ENCODE assay signal across 1 cellular context in the genomic region with DNA sequence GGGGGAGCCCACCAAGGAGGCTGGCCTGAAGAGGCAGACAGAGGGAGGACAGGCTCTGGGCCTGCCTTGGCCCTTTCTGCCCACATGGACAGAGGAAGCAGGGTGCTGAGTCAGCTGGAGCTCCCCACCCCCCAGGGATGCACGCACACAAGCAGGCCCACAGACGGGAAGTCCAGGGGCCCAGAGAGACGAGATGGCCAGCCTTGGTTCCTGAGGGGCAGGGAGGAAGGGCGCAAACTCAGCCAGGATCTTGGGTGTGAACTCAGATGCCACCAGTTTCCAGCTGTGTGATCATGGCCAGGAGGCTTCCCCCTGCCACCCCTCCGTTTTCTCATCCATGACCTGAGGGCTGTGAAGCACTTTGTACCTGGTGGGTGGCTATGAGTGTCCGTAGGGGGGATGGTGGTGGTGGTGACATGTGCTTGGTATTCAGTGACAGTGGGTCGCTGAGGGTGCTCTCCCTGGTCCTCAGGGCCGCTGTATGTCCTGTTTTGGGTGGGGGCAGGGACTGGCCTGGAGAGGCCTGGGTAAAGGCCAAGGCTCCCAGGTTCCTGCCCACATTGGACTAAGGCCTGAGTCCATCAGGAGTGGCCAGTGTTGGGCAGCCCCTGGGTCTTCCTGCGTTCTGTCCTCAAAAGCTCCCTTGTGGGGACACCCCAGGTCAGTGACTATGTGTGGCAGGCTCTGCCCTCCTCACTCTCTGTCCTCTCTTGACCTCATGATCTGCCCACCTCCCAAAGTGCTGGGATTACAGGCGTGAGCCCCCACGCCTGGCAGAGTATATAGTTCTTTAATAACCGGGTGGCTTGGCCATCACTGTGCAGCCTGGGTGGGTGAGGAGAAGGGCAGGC.
TF ChIP-seq lines count a peak whose summit lies in the region.

No MANE protein-coding gene starts in this region.

TF ChIP-seq in HepG2, 621 proteins besides CTCF, POLR2A, EP300 and RAD21 (continues in another document):
- TF ChIP-seq BORCS8-MEF2B (CRISPR knock-in tag; IDR thresholded peaks at IDR 0.05), result 0 out of 2 replicates have a peak, but pooled peaks have one; percentile 17
- TF ChIP-seq ZNF205 (CRISPR knock-in tag; IDR thresholded peaks at IDR 0.05), result no peak
- TF ChIP-seq IKZF4 (CRISPR knock-in tag; IDR thresholded peaks at IDR 0.05; ENCODE audit: borderline replicate concordance, low read depth, not compliant biosample characterization), result no peak
- TF ChIP-seq LCORL (IDR thresholded peaks at IDR 0.05), result no peak
- peak; percentile 56 for TF ChIP-seq LCORL (CRISPR knock-in tag; IDR thresholded peaks at IDR 0.05)
- no peak for TF ChIP-seq ZNF562 (CRISPR knock-in tag; IDR thresholded peaks at IDR 0.05; ENCODE audit: borderline replicate concordance)
- TF ChIP-seq DMTF1 (CRISPR knock-in tag; IDR thresholded peaks at IDR 0.05), result no peak
- TF ChIP-seq ZNF460 (CRISPR knock-in tag; IDR thresholded peaks at IDR 0.05; ENCODE audit: borderline replicate concordance), result 0 out of 2 replicates have a peak, but pooled peaks have one; percentile 28
- TF ChIP-seq NFYB (CRISPR knock-in tag; IDR thresholded peaks at IDR 0.05), result no peak
- no peak for TF ChIP-seq FOXJ3 (CRISPR knock-in tag; IDR thresholded peaks at IDR 0.05; ENCODE audit: borderline replicate concordance)
- TF ChIP-seq HNF1B (CRISPR knock-in tag; IDR thresholded peaks at IDR 0.05), result no peak
- no peak for TF ChIP-seq PHF5A (CRISPR knock-in tag; IDR thresholded peaks at IDR 0.05; ENCODE audit: low read depth, unreplicated experiment)
- no peak for TF ChIP-seq SIX4 (CRISPR knock-in tag; IDR thresholded peaks at IDR 0.05)
- no peak for TF ChIP-seq HOXD1 (CRISPR knock-in tag; IDR thresholded peaks at IDR 0.05)
- TF ChIP-seq, protein P1, sequence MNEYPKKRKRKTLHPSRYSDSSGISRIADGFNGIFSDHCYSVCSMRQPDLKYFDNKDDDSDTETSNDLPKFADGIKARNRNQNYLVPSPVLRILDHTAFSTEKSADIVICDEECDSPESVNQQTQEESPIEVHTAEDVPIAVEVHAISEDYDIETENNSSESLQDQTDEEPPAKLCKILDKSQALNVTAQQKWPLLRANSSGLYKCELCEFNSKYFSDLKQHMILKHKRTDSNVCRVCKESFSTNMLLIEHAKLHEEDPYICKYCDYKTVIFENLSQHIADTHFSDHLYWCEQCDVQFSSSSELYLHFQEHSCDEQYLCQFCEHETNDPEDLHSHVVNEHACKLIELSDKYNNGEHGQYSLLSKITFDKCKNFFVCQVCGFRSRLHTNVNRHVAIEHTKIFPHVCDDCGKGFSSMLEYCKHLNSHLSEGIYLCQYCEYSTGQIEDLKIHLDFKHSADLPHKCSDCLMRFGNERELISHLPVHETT (CRISPR knock-in tag; conservative IDR thresholded peaks at IDR 0.05), result no peak
- TF ChIP-seq RXRB (CRISPR knock-in tag; IDR thresholded peaks at IDR 0.05; ENCODE audit: borderline replicate concordance), result 0 out of 2 replicates have a peak, but pooled peaks have one; percentile 15
- TF ChIP-seq ZNF563 (CRISPR knock-in tag; IDR thresholded peaks at IDR 0.05), result no peak
- no peak for TF ChIP-seq ZNF143 (CRISPR knock-in tag; IDR thresholded peaks at IDR 0.05)
- no peak for TF ChIP-seq ZNF850 (CRISPR knock-in tag; conservative IDR thresholded peaks at IDR 0.05)
- no peak for TF ChIP-seq ZBTB7B (CRISPR knock-in tag; IDR thresholded peaks at IDR 0.05)
- no peak for TF ChIP-seq XRCC5 (optimal IDR thresholded peaks at IDR 0.05; ENCODE audit: low read length)
- TF ChIP-seq SP5 (CRISPR knock-in tag; IDR thresholded peaks at IDR 0.05; ENCODE audit: borderline replicate concordance, low read depth), result 0 out of 2 replicates have a peak, but pooled peaks have one; percentile 11
- TF ChIP-seq, protein P2, sequence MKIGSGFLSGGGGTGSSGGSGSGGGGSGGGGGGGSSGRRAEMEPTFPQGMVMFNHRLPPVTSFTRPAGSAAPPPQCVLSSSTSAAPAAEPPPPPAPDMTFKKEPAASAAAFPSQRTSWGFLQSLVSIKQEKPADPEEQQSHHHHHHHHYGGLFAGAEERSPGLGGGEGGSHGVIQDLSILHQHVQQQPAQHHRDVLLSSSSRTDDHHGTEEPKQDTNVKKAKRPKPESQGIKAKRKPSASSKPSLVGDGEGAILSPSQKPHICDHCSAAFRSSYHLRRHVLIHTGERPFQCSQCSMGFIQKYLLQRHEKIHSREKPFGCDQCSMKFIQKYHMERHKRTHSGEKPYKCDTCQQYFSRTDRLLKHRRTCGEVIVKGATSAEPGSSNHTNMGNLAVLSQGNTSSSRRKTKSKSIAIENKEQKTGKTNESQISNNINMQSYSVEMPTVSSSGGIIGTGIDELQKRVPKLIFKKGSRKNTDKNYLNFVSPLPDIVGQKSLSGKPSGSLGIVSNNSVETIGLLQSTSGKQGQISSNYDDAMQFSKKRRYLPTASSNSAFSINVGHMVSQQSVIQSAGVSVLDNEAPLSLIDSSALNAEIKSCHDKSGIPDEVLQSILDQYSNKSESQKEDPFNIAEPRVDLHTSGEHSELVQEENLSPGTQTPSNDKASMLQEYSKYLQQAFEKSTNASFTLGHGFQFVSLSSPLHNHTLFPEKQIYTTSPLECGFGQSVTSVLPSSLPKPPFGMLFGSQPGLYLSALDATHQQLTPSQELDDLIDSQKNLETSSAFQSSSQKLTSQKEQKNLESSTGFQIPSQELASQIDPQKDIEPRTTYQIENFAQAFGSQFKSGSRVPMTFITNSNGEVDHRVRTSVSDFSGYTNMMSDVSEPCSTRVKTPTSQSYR (CRISPR knock-in tag; IDR thresholded peaks at IDR 0.05; ENCODE audit: borderline replicate concordance), result peak; percentile 51; the same call in 1 of the 2 replicates
- TF ChIP-seq ZFX (CRISPR knock-in tag; IDR thresholded peaks at IDR 0.05; ENCODE audit: low read depth), result peak; percentile 57
- TF ChIP-seq CENPX (CRISPR knock-in tag; IDR thresholded peaks at IDR 0.05), result no peak
- no peak for TF ChIP-seq ZNF710 (CRISPR knock-in tag; IDR thresholded peaks at IDR 0.05; ENCODE audit: borderline replicate concordance)
- TF ChIP-seq FOSL2 (CRISPR knock-in tag; IDR thresholded peaks at IDR 0.05), result 0 out of 2 replicates have a peak, but pooled peaks have one; percentile 28
- no peak for TF ChIP-seq GABPA (IDR thresholded peaks at IDR 0.05; ENCODE audit: low read depth, low read length)
- TF ChIP-seq GABPA (CRISPR knock-in tag; IDR thresholded peaks at IDR 0.05; ENCODE audit: low read depth), result peak; percentile 38
- TF ChIP-seq ZHX2 (IDR thresholded peaks at IDR 0.05; ENCODE audit: low read depth), result no peak
- no peak for TF ChIP-seq ZHX2 (CRISPR knock-in tag; IDR thresholded peaks at IDR 0.05; ENCODE audit: borderline replicate concordance)
- no peak for TF ChIP-seq ZNF556 (CRISPR knock-in tag; IDR thresholded peaks at IDR 0.05; ENCODE audit: borderline replicate concordance)
- no peak for TF ChIP-seq PHF20 (CRISPR knock-in tag; IDR thresholded peaks at IDR 0.05)
- TF ChIP-seq ZNF678 (CRISPR knock-in tag; IDR thresholded peaks at IDR 0.05), result no peak
- peak; percentile 14; the same call in 1 of the 2 replicates for TF ChIP-seq SAP130 (CRISPR knock-in tag; IDR thresholded peaks at IDR 0.05; ENCODE audit: low read depth)
- no peak for TF ChIP-seq SUZ12 (IDR thresholded peaks at IDR 0.05; ENCODE audit: low read depth, low read length)
- TF ChIP-seq, protein P3, sequence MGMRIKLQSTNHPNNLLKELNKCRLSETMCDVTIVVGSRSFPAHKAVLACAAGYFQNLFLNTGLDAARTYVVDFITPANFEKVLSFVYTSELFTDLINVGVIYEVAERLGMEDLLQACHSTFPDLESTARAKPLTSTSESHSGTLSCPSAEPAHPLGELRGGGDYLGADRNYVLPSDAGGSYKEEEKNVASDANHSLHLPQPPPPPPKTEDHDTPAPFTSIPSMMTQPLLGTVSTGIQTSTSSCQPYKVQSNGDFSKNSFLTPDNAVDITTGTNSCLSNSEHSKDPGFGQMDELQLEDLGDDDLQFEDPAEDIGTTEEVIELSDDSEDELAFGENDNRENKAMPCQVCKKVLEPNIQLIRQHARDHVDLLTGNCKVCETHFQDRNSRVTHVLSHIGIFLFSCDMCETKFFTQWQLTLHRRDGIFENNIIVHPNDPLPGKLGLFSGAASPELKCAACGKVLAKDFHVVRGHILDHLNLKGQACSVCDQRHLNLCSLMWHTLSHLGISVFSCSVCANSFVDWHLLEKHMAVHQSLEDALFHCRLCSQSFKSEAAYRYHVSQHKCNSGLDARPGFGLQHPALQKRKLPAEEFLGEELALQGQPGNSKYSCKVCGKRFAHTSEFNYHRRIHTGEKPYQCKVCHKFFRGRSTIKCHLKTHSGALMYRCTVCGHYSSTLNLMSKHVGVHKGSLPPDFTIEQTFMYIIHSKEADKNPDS (CRISPR knock-in tag; IDR thresholded peaks at IDR 0.05), result no peak
